8 cellular contexts compared by ENCODE assay signal in the genomic region with DNA sequence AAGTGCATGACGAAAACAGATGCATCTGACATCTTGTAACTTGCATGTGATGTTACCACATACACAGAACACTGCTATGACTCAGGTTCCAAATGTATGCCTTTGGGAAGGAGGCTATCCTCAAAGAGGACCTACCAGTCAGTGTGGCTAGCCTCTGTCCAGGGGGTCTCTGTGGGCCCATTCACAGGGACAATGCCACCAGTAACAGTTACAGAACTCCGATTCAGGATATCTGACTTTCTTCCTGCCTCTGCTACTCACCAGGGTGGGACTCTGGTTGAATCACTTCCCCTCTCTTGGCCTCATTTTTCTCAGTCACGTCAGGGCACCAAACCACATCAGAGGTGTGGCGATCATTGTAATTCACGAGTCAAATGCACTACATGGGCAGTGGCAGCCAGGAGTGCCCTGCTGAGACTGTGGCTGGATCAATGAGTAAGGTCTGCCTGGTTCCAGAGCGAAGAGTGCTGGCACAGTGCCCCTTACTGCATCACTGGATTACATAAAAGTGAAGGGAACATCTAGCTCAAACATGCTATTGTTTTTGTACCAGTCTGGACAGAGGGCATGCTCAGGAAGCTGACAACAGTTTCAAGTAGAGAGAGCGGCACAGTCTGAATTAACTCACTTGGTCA. TPM values are rescaled to one million over a fixed set of nuclear protein-coding genes. Genes with fewer than 3 reads are reported as not detected.
DNase-seq lines count a peak whose midpoint lies in the region; ATAC-seq and TF ChIP-seq lines count a peak whose summit lies in the region.

No MANE protein-coding gene starts in this region.

- no peak overlapping the region for H3K4me3 ChIP-seq in fibroblast of mammary gland (ENCODE audit: control insufficient read depth, low read depth, low read length)

- ATAC-seq in GM18873 (IDR thresholded peaks at IDR 0.05; ENCODE audit: low FRiP score, unreplicated experiment) (peak; percentile 53), HG03432 (IDR thresholded peaks at IDR 0.05; ENCODE audit: unreplicated experiment) (peak; percentile 74), HG03439 (IDR thresholded peaks at IDR 0.05; ENCODE audit: unreplicated experiment) (no peak)

- DNase-seq in activated CD8-positive, alpha-beta memory T cell treated with anti-CD3 and anti-CD28 coated beads, Interleukin-2, amount 50 U/mL, for 48 hours, result peak; percentile 60
- DNase-seq in fibroblast of mammary gland (ENCODE audit: low read depth), result peak; percentile 93
- peak; percentile 54 for DNase-seq in pulmonary artery endothelial cell (ENCODE audit: low read depth, low spot score)
- no peak for DNase-seq in NCI-H1105 treated with DMSO at 0.1 percent for 48 hours (lab: John Stamatoyannopoulos, UW)
- no peak for DNase-seq in AML-193 (lab: John Stamatoyannopoulos, UW)

- TF ChIP-seq CTCF in fibroblast of mammary gland (conservative IDR thresholded peaks at IDR 0.05; ENCODE audit: control insufficient read depth, insufficient read depth, low read depth, low read length), result no peak

RNA-seq across cellular contexts. Expression of gene ATOX1, which starts 13.2 kb away (rescaled TPM):
- 63.6 and 68.7 TPM in 2 replicates for total RNA-seq in pulmonary artery endothelial cell

RNA-seq across cellular contexts. Expression of gene G3BP1, which starts 26.6 kb away (rescaled TPM):
- 289 and 494 TPM in 2 replicates for total RNA-seq in pulmonary artery endothelial cell

RNA-seq across cellular contexts. Expression of gene SPARC, which starts 58.5 kb away (rescaled TPM):
- 1,269 and 1,423 TPM in 2 replicates for total RNA-seq in pulmonary artery endothelial cell

Comparison
In these comparisons a context has a peak if more than half of its experiments do, and no peak if none do; other contexts are left out.
1. DNase-seq: peak in activated CD8-positive, alpha-beta memory T cell treated with anti-CD3 and anti-CD28 coated beads, Interleukin-2, amount 50 U/mL, for 48 hours (single experiment), fibroblast of mammary gland (single experiment) and pulmonary artery endothelial cell (single experiment); none in NCI-H1105 treated with DMSO at 0.1 percent for 48 hours (single experiment) and AML-193 (0 of 2).